21 cellular contexts compared by ENCODE assay signal in the genomic region with DNA sequence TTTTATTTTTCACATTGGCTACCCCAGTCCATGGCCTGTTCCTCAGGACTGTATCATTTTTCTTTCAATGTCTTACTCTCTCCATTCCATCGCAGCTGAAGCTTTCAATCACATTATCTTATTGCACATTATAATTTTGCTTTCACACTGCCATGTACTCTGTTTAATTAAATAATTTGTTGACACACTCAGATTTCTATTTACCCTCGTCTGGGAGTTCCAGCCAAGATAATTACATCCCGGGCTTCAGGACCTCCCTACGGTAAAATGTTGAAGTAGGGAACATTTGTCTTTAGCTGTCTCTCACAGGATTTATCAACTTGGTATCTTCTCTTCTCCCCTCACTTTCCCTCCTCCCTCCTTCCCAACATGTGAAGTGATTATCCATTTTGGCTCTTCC.
"Had no signal": no experiment of that assay in that cellular context is flagged by ENCODE, and none has a peak within 500 bp of the region (broad histone marks: within the 10 kb centered on the region; RNA-seq: fewer than 3 reads in every experiment).

No MANE protein-coding gene starts in this region.

- FAIRE-seq: frontal cortex, small intestine had no signal

- H3K36me3 ChIP-seq: heart left ventricle, neural progenitor cell, ovary, right atrium auricular region, stomach, thoracic aorta, transverse colon had no signal

- H3K4me3 ChIP-seq: coronary artery, heart left ventricle, mucosa of descending colon, neural progenitor cell, ovary, right atrium auricular region, stomach, thoracic aorta, transverse colon had no signal

- H3K9me3 ChIP-seq: heart left ventricle, mucosa of descending colon, ovary, right atrium auricular region, stomach, thoracic aorta, transverse colon had no signal

- H3K27ac ChIP-seq: coronary artery, heart left ventricle, neural progenitor cell, ovary, right atrium auricular region, stomach, thoracic aorta, transverse colon had no signal

- H3K4me1 ChIP-seq: heart left ventricle, neural progenitor cell, right atrium auricular region, stomach, transverse colon had no signal

- DNase-seq: effector CD4-positive, alpha-beta T cell; heart left ventricle; hippocampal formation; kidney glomerular epithelial cell; mammary epithelial cell; mucosa of descending colon; naive thymus-derived CD8-positive, alpha-beta T cell; nucleus accumbens; ovary; small intestine; stimulated activated CD4-positive, alpha-beta T cell treated with anti-CD3 and anti-CD28 coated beads, Interleukin-12 subunit alpha, Interleukin-12 subunit beta, amount 100 ng/mL, for 4 hours; stimulated activated naive CD4-positive, alpha-beta T cell; stomach; substantia nigra; transverse colon had no signal

- ATAC-seq: heart left ventricle; left lobe of liver; mucosa of descending colon; naive thymus-derived CD8-positive, alpha-beta T cell had no signal

- H3K9ac ChIP-seq: neural progenitor cell had no signal
